13 cellular contexts compared by ENCODE assay signal in genomic region chr12:8146416-8146771, GRCh38. TPM values are rescaled to one million over a fixed set of nuclear protein-coding genes. Genes with fewer than 3 reads are reported as not detected.
DNase-seq lines count a peak whose midpoint lies in the region; ATAC-seq and TF ChIP-seq lines count a peak whose summit lies in the region.
"Had no signal": no experiment of that assay in that cellular context is flagged by ENCODE, and none has a peak within 500 bp of the region (broad histone marks: within the 10 kb centered on the region; RNA-seq: fewer than 3 reads in every experiment).

No MANE protein-coding gene starts in this region.

- H3K36me3 ChIP-seq in HUES64 (ENCODE audit: insufficient read depth, low read length) (no peaks in the 10 kb centered on the region), iPS-20b (ENCODE audit: insufficient read depth, low read depth, low read length) (no peaks in the 10 kb centered on the region), skeletal muscle tissue (ENCODE audit: control insufficient read depth in 3 of 3, insufficient read depth in 3 of 3, low read length in 3 of 3) (no peaks in the 10 kb centered on the region)
- H3K36me3 ChIP-seq: uterus had no signal

- H3K9ac ChIP-seq in HUES64 (ENCODE audit: low read depth, low read length) (0 out of 2 replicates have a peak overlapping the region, but pooled peaks have one; percentile 0), iPS-20b (ENCODE audit: low read depth, low read length) (peak overlapping the region; percentile 34; the same call in 1 of the 2 replicates), skeletal muscle tissue (ENCODE audit: low read depth in 1 of 3, low read length in 3 of 3) (peak overlapping the region; percentile 40 to 56 (median 43))
- H3K9ac ChIP-seq: parathyroid adenoma had no signal

- H3K9me3 ChIP-seq in HUES64 (ENCODE audit: insufficient read depth, low read depth, low read length) (peaks cover 12% of the 10 kb centered on the region; the same call in 1 of the 2 replicates), iPS-20b (ENCODE audit: insufficient read depth, low read depth, low read length) (peaks cover 10% of the 10 kb centered on the region; the same call in 1 of the 2 replicates), skeletal muscle tissue (ENCODE audit: control insufficient read depth in 3 of 3, low read length in 3 of 3) (no peaks in the 10 kb centered on the region)

- POLR2A ChIA-PET in RWPE1 (lab: Yijun Ruan, JAX; ENCODE audit: low non-redundant PET), result no interaction called here

- TF ChIP-seq CTCF in RWPE1 (conservative IDR thresholded peaks at IDR 0.05; ENCODE audit: low read depth), result no peak

- no peaks in the 10 kb centered on the region for H3K27me3 ChIP-seq in HUES64 (ENCODE audit: insufficient read depth, low read length)
- H3K27me3 ChIP-seq in iPS-20b (ENCODE audit: insufficient read depth, low read length), result no peaks in the 10 kb centered on the region
- peaks cover 0 to 9% (median 0%) of the 10 kb centered on the region in 3 donors for H3K27me3 ChIP-seq in skeletal muscle tissue (ENCODE audit: control insufficient read depth in 3 of 3, insufficient read depth in 3 of 3, low read length in 3 of 3)
- H3K27me3 ChIP-seq: uterus had no signal

- peak; percentile 9 for DNase-seq in cerebellum (ENCODE audit: low spot score)
- no peak for DNase-seq in GM19238 (ENCODE audit: insufficient read length, low spot score)
- no peak for DNase-seq in RWPE1 (ENCODE audit: low spot score)
- no peak for DNase-seq in KG1 (lab: John Stamatoyannopoulos, UW)
- DNase-seq: activated CD4-positive, alpha-beta T cell treated with anti-CD3 and anti-CD28 coated beads, Interleukin-2, amount 10 ng/mL, durations not matched to agents 24 days and 14 days; activated T-cell treated with anti-CD3 and anti-CD28 coated beads, Interleukin-2, amount 50 U/mL, for 48 hours; NCI-H524 treated with DMSO at 0.1 percent for 48 hours had no signal

- no peak overlapping the region; the same call in 1 of the 2 replicates for H3K27ac ChIP-seq in HUES64 (ENCODE audit: low read depth, low read length)
- H3K27ac ChIP-seq in iPS-20b (ENCODE audit: low read length), result no peak overlapping the region
- H3K27ac ChIP-seq in skeletal muscle tissue (ENCODE audit: low read depth, low read length), result peak overlapping the region; percentile 23
- no peak overlapping the region for H3K27ac ChIP-seq in RWPE1
- H3K27ac ChIP-seq: parathyroid adenoma had no signal

- 81% methylated on average over 6 of the region's 6 CpGs for whole genome bisulfite sequencing in HUES64

- H3K4me3 ChIP-seq in HUES64 (ENCODE audit: low read length), result no peak overlapping the region
- H3K4me3 ChIP-seq in iPS-20b (ENCODE audit: low read length), result peak overlapping the region; percentile 27; the same call in 1 of the 2 replicates
- H3K4me3 ChIP-seq in skeletal muscle tissue (ENCODE audit: low read length in 3 of 3), result peak overlapping the region in 2 of 3 donors; percentile 28 to 48
- H3K4me3 ChIP-seq: uterus had no signal

- ATAC-seq in GM21423 (IDR thresholded peaks at IDR 0.05; ENCODE audit: unreplicated experiment), result no peak

- CTCF ChIA-PET in RWPE1 (lab: Yijun Ruan, JAX), result no interaction called here

- H3K4me1 ChIP-seq in HUES64 (ENCODE audit: insufficient read depth, low read length) (peaks cover 15% of the 10 kb centered on the region), iPS-20b (ENCODE audit: insufficient read depth, low read length) (peaks cover 13% of the 10 kb centered on the region), skeletal muscle tissue (ENCODE audit: control insufficient read depth in 3 of 3, insufficient read depth in 3 of 3, low read length in 3 of 3) (peaks cover 7 to 11% (median 11%) of the 10 kb centered on the region in 3 donors)
- H3K4me1 ChIP-seq: parathyroid adenoma, uterus had no signal

RNA-seq across cellular contexts. Expression of gene ZNF705A, which starts 10.4 kb away (rescaled TPM):
- not detected for polyA plus RNA-seq in HUES64 (2013, experiment 1 of 2)
- not detected for polyA plus RNA-seq in HUES64 (2013, experiment 2 of 2)
- total RNA-seq in cerebellum, result not detected
- total RNA-seq in skeletal muscle tissue, result not detected
- total RNA-seq: activated CD4-positive, alpha-beta T cell treated with anti-CD3 and anti-CD28 coated beads, Interleukin-2, amount 10 ng/mL, durations not matched to agents 24 days and 14 days had no signal

RNA-seq across cellular contexts. Expression of gene CLEC4A, which starts 23.0 kb away (rescaled TPM):
- polyA plus RNA-seq in HUES64 (2013, experiment 1 of 2), result not detected
- not detected for polyA plus RNA-seq in HUES64 (2013, experiment 2 of 2)
- 0.27 TPM for total RNA-seq in cerebellum
- total RNA-seq in skeletal muscle tissue, result not detected
